Comparison of ENCODE assay signal across 24 cellular contexts in the genomic region with DNA sequence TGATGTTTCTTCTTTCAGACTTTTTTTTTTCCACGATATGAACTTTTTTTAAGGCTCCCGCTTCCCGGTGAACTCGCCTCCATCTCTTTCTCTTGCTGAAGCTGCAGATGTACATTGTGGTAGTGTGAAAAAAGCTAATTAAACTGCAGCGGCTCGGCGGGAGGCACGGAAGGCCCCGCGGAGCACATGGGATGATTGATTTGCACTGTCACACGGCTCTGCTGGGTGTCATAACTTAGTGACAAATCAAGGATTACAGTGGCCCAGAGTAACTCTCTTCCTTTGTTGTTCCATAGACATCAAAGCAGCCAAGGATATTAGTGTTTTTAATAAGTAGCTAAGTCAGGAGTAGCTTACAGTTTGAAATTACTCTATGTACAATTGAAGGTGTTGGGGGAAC.
DNase-seq lines count a peak whose midpoint lies in the region; ATAC-seq and TF ChIP-seq lines count a peak whose summit lies in the region.
"Had no signal": no experiment of that assay in that cellular context is flagged by ENCODE, and none has a peak within 500 bp of the region (broad histone marks: within the 10 kb centered on the region; RNA-seq: fewer than 3 reads in every experiment).

No MANE protein-coding gene starts in this region.

- peak overlapping the region in 3 of 5 experiments; percentile 12 to 64 (median 52) for H3K4me3 Mint-ChIP-seq in brain
- peak overlapping the region; percentile 30 for H3K4me3 Mint-ChIP-seq in nephron progenitor cell
- no peak overlapping the region for H3K4me3 Mint-ChIP-seq in natural killer cell
- H3K4me3 Mint-ChIP-seq: memory B cell, WTC11 had no signal

- peak; percentile 51; the same call in 1 of the 2 replicates for TF ChIP-seq EP300 in Ishikawa (IDR thresholded peaks at IDR 0.05; ENCODE audit: borderline replicate concordance)

- no peak for TF ChIP-seq RAD21 in Ishikawa (IDR thresholded peaks at IDR 0.05; ENCODE audit: low read depth)

- TF ChIP-seq CTCF in brain (conservative IDR thresholded peaks at IDR 0.05) (no peak), nephron progenitor cell (IDR thresholded peaks at IDR 0.05) (no peak), natural killer cell (IDR thresholded peaks at IDR 0.05) (no peak)

- no peaks in the 10 kb centered on the region for H3K36me3 Mint-ChIP-seq in brain
- peaks cover 9% of the 10 kb centered on the region for H3K36me3 Mint-ChIP-seq in nephron progenitor cell (ENCODE audit: low read depth)
- no peaks in the 10 kb centered on the region for H3K36me3 Mint-ChIP-seq in natural killer cell
- H3K36me3 Mint-ChIP-seq: memory B cell, WTC11 had no signal

- H3K27me3 Mint-ChIP-seq in brain (peaks cover 7% of the 10 kb centered on the region), nephron progenitor cell (ENCODE audit: low read depth, poor library complexity) (peaks cover 4% of the 10 kb centered on the region), natural killer cell (ENCODE audit: low read depth in 2 of 2) (peaks cover 2 to 11% of the 10 kb centered on the region in 2 donors)

- DNase-seq in COR-L47 (lab: John Stamatoyannopoulos, UW) (peak; percentile 47), nephron progenitor cell (no peak), natural killer cell (no peak)
- DNase-seq: activated CD4-positive, alpha-beta T cell treated with anti-CD3 and anti-CD28 coated beads, Interleukin-2, amount 50 U/mL, for 1 hour; activated T-cell treated with anti-CD3 and anti-CD28 coated beads, Interleukin-2, amount 50 U/mL, for 1 hour; adrenal gland; brain microvascular endothelial cell; DMS153; IMR-90; left colon; NCI-H187 treated with DMSO at 0.1 percent for 48 hours; NCI-H2171; NCI-H524; PC-3; stimulated activated CD4-positive, alpha-beta T cell treated with anti-CD3 and anti-CD28 coated beads, Interleukin-4, amount 100 ng/mL, for 4 hours; trophoblast cell had no signal

- ATAC-seq in HG02678 (IDR thresholded peaks at IDR 0.05; ENCODE audit: unreplicated experiment) (no peak), natural killer cell (no peak), HG03039 (IDR thresholded peaks at IDR 0.05; ENCODE audit: unreplicated experiment) (no peak), GM21576 (IDR thresholded peaks at IDR 0.05; ENCODE audit: unreplicated experiment) (no peak)
- ATAC-seq: GM12878, PC-3, WTC11 had no signal

- peaks cover 13% of the 10 kb centered on the region for H3K4me1 Mint-ChIP-seq in brain
- H3K4me1 Mint-ChIP-seq in nephron progenitor cell = peaks cover 48% of the 10 kb centered on the region
- H3K4me1 Mint-ChIP-seq in natural killer cell = peaks cover 0 to under 1% of the 10 kb centered on the region in 2 donors
- H3K4me1 Mint-ChIP-seq: memory B cell had no signal

- H3K27ac Mint-ChIP-seq in brain (peak overlapping the region in 4 of 5 experiments; percentile 47 to 93 (median 80)), nephron progenitor cell (peak overlapping the region; percentile 76), natural killer cell (no peak overlapping the region)
- H3K27ac Mint-ChIP-seq: memory B cell, WTC11 had no signal

- intact Hi-C loops in natural killer cell (cut with micrococcal nuclease) = no loop called here

- H3K9me3 Mint-ChIP-seq in brain = peaks cover 0 to 15% (median 0%) of the 10 kb centered on the region in 5 experiments
- H3K9me3 Mint-ChIP-seq in nephron progenitor cell = peaks cover 27% of the 10 kb centered on the region
- H3K9me3 Mint-ChIP-seq in natural killer cell = no peaks in the 10 kb centered on the region

TF ChIP-seq in Ishikawa, 13 proteins besides CTCF, POLR2A, EP300 and RAD21:
- TF ChIP-seq FOXM1 (IDR thresholded peaks at IDR 0.05; ENCODE audit: borderline replicate concordance, low read depth) (no peak), CREB1 (IDR thresholded peaks at IDR 0.05; ENCODE audit: low read depth) (no peak), USF1 (IDR thresholded peaks at IDR 0.05) (no peak), TCF12 (IDR thresholded peaks at IDR 0.05; ENCODE audit: low read depth) (no peak), YY1 (IDR thresholded peaks at IDR 0.05; ENCODE audit: low read depth) (no peak)

Comparison
In these comparisons a context has a peak if more than half of its experiments do, and no peak if none do; other contexts are left out.
1. H3K27ac Mint-ChIP-seq: peak in brain (4 of 5) and nephron progenitor cell (single experiment); none in natural killer cell (0 of 2).